1 cellular context compared by ENCODE assay signal in the genomic region with DNA sequence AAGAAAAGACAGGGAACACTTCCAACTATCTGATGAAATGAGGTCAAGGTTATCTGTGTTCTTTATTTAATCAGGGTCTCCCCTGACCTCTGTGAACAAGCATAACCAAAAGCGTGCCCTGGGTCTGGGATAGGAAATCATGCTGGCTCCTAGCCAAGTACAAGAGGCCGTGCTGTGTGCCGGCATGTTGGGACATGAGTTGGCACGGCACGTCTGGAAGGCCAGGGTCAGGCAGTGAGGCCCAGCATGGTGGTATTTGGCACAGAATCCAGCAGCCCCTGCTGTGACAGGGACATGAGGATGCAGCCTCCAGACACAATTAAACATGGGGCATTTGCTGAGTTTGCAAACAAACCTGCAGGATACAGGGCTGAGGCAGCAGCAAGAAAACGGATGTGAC.
A peak's percentile ranks its signal among the peaks of the same experiment; 100 is the strongest.
TF ChIP-seq lines count a peak whose summit lies in the region.

No MANE protein-coding gene starts in this region.

TF ChIP-seq in HEK293, 187 proteins besides CTCF, POLR2A, EP300 and RAD21 (continued from another document and continues in another):
- TF ChIP-seq, protein P1, sequence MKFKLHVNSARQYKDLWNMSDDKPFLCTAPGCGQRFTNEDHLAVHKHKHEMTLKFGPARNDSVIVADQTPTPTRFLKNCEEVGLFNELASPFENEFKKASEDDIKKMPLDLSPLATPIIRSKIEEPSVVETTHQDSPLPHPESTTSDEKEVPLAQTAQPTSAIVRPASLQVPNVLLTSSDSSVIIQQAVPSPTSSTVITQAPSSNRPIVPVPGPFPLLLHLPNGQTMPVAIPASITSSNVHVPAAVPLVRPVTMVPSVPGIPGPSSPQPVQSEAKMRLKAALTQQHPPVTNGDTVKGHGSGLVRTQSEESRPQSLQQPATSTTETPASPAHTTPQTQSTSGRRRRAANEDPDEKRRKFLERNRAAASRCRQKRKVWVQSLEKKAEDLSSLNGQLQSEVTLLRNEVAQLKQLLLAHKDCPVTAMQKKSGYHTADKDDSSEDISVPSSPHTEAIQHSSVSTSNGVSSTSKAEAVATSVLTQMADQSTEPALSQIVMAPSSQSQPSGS (tag by site-specific recombination; IDR thresholded peaks at IDR 0.05; ENCODE audit: low read depth), result peak; percentile 29; the same call in 1 of the 2 replicates
- TF ChIP-seq ZNF660 (tag by site-specific recombination; IDR thresholded peaks at IDR 0.05) (peak; percentile 97), ZNF768 (tag by site-specific recombination; IDR thresholded peaks at IDR 0.05) (0 out of 2 replicates have a peak, but pooled peaks have one; percentile 40), ZNF274 (IDR thresholded peaks at IDR 0.05; ENCODE audit: low read length) (no peak), ZNF274 (tag by site-specific recombination; IDR thresholded peaks at IDR 0.05; ENCODE audit: borderline replicate concordance) (no peak), ZNF571 (tag by site-specific recombination; IDR thresholded peaks at IDR 0.05) (peak; percentile 95; the same call in 1 of the 2 replicates), ZNF664 (tag by site-specific recombination; IDR thresholded peaks at IDR 0.05) (peak; percentile 79), ZNF341 (tag by site-specific recombination; IDR thresholded peaks at IDR 0.05; ENCODE audit: low read depth) (peak; percentile 53; the same call in 1 of the 2 replicates), ZBTB1 (tag by site-specific recombination; IDR thresholded peaks at IDR 0.05) (0 out of 2 replicates have a peak, but pooled peaks have one; percentile 12), YY1 (tag by site-specific recombination; IDR thresholded peaks at IDR 0.05) (peak; percentile 83), ZFP69B (tag by site-specific recombination; IDR thresholded peaks at IDR 0.05) (peak; percentile 80), ZNF202 (tag by site-specific recombination; IDR thresholded peaks at IDR 0.05; ENCODE audit: borderline replicate concordance) (no peak), FEZF1 (tag by site-specific recombination; IDR thresholded peaks at IDR 0.05) (peak; percentile 97), ZNF324 (tag by site-specific recombination; IDR thresholded peaks at IDR 0.05) (peak; percentile 67; the same call in 1 of the 2 replicates), ZNF311 (tag by site-specific recombination; IDR thresholded peaks at IDR 0.05; ENCODE audit: borderline replicate concordance) (no peak), MZF1 (tag by site-specific recombination; IDR thresholded peaks at IDR 0.05; ENCODE audit: borderline replicate concordance) (no peak; the same call in 1 of the 2 replicates), ZNF624 (tag by site-specific recombination; IDR thresholded peaks at IDR 0.05) (0 out of 2 replicates have a peak, but pooled peaks have one; percentile 67), ZNF404 (tag by site-specific recombination; IDR thresholded peaks at IDR 0.05) (no peak; the same call in 1 of the 2 replicates), ZNF391 (tag by site-specific recombination; IDR thresholded peaks at IDR 0.05; ENCODE audit: borderline replicate concordance, low read depth) (peak; percentile 65; the same call in 1 of the 2 replicates), ZSCAN23 (tag by site-specific recombination; IDR thresholded peaks at IDR 0.05) (peak; percentile 67; the same call in 1 of the 2 replicates), SP2 (tag by site-specific recombination; IDR thresholded peaks at IDR 0.05) (no peak), ZSCAN16 (tag by site-specific recombination; IDR thresholded peaks at IDR 0.05) (no peak), EGR2 (tag by site-specific recombination; IDR thresholded peaks at IDR 0.05; ENCODE audit: low read depth) (no peak), ZNF10 (tag by site-specific recombination; IDR thresholded peaks at IDR 0.05) (no peak), ZBTB48 (tag by site-specific recombination; IDR thresholded peaks at IDR 0.05) (0 out of 2 replicates have a peak, but pooled peaks have one; percentile 46), ZNF140 (tag by site-specific recombination; IDR thresholded peaks at IDR 0.05) (no peak), ZNF529 (tag by site-specific recombination; IDR thresholded peaks at IDR 0.05; ENCODE audit: insufficient replicate concordance) (peak; percentile 5), ZNF221 (tag by site-specific recombination; IDR thresholded peaks at IDR 0.05; ENCODE audit: borderline replicate concordance) (peak; percentile 82; the same call in 1 of the 2 replicates)
- TF ChIP-seq, protein P2, sequence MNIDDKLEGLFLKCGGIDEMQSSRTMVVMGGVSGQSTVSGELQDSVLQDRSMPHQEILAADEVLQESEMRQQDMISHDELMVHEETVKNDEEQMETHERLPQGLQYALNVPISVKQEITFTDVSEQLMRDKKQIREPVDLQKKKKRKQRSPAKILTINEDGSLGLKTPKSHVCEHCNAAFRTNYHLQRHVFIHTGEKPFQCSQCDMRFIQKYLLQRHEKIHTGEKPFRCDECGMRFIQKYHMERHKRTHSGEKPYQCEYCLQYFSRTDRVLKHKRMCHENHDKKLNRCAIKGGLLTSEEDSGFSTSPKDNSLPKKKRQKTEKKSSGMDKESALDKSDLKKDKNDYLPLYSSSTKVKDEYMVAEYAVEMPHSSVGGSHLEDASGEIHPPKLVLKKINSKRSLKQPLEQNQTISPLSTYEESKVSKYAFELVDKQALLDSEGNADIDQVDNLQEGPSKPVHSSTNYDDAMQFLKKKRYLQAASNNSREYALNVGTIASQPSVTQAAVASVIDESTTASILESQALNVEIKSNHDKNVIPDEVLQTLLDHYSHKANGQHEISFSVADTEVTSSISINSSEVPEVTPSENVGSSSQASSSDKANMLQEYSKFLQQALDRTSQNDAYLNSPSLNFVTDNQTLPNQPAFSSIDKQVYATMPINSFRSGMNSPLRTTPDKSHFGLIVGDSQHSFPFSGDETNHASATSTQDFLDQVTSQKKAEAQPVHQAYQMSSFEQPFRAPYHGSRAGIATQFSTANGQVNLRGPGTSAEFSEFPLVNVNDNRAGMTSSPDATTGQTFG (tag by site-specific recombination; IDR thresholded peaks at IDR 0.05; ENCODE audit: borderline replicate concordance), result peak; percentile 67; the same call in 1 of the 2 replicates
- TF ChIP-seq, protein P3, sequence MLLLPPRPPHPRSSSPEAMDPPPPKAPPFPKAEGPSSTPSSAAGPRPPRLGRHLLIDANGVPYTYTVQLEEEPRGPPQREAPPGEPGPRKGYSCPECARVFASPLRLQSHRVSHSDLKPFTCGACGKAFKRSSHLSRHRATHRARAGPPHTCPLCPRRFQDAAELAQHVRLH (tag by site-specific recombination; IDR thresholded peaks at IDR 0.05), result peak; percentile 71; the same call in 1 of the 2 replicates
- TF ChIP-seq, protein P4, sequence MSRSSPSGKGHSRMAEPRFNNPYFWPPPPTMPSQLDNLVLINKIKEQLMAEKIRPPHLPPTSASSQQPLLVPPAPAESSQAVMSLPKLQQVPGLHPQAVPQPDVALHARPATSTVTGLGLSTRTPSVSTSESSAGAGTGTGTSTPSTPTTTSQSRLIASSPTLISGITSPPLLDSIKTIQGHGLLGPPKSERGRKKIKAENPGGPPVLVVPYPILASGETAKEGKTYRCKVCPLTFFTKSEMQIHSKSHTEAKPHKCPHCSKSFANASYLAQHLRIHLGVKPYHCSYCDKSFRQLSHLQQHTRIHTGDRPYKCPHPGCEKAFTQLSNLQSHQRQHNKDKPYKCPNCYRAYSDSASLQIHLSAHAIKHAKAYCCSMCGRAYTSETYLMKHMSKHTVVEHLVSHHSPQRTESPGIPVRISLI (tag by site-specific recombination; IDR thresholded peaks at IDR 0.05), result no peak
- TF ChIP-seq, protein P5, sequence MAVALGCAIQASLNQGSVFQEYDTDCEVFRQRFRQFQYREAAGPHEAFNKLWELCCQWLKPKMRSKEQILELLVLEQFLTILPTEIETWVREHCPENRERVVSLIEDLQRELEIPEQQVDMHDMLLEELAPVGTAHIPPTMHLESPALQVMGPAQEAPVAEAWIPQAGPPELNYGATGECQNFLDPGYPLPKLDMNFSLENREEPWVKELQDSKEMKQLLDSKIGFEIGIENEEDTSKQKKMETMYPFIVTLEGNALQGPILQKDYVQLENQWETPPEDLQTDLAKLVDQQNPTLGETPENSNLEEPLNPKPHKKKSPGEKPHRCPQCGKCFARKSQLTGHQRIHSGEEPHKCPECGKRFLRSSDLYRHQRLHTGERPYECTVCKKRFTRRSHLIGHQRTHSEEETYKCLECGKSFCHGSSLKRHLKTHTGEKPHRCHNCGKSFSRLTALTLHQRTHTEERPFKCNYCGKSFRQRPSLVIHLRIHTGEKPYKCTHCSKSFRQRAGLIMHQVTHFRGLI (tag by site-specific recombination; IDR thresholded peaks at IDR 0.05), result peak; percentile 46; the same call in 1 of the 2 replicates
- TF ChIP-seq, protein P6, sequence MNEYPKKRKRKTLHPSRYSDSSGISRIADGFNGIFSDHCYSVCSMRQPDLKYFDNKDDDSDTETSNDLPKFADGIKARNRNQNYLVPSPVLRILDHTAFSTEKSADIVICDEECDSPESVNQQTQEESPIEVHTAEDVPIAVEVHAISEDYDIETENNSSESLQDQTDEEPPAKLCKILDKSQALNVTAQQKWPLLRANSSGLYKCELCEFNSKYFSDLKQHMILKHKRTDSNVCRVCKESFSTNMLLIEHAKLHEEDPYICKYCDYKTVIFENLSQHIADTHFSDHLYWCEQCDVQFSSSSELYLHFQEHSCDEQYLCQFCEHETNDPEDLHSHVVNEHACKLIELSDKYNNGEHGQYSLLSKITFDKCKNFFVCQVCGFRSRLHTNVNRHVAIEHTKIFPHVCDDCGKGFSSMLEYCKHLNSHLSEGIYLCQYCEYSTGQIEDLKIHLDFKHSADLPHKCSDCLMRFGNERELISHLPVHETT (tag by site-specific recombination; IDR thresholded peaks at IDR 0.05), result no peak
- TF ChIP-seq, protein P7, sequence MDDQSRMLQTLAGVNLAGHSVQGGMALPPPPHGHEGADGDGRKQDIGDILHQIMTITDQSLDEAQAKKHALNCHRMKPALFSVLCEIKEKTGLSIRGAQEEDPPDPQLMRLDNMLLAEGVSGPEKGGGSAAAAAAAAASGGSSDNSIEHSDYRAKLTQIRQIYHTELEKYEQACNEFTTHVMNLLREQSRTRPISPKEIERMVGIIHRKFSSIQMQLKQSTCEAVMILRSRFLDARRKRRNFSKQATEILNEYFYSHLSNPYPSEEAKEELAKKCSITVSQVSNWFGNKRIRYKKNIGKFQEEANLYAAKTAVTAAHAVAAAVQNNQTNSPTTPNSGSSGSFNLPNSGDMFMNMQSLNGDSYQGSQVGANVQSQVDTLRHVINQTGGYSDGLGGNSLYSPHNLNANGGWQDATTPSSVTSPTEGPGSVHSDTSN (CRISPR knock-in tag; IDR thresholded peaks at IDR 0.05), result no peak
- TF ChIP-seq, protein P8, sequence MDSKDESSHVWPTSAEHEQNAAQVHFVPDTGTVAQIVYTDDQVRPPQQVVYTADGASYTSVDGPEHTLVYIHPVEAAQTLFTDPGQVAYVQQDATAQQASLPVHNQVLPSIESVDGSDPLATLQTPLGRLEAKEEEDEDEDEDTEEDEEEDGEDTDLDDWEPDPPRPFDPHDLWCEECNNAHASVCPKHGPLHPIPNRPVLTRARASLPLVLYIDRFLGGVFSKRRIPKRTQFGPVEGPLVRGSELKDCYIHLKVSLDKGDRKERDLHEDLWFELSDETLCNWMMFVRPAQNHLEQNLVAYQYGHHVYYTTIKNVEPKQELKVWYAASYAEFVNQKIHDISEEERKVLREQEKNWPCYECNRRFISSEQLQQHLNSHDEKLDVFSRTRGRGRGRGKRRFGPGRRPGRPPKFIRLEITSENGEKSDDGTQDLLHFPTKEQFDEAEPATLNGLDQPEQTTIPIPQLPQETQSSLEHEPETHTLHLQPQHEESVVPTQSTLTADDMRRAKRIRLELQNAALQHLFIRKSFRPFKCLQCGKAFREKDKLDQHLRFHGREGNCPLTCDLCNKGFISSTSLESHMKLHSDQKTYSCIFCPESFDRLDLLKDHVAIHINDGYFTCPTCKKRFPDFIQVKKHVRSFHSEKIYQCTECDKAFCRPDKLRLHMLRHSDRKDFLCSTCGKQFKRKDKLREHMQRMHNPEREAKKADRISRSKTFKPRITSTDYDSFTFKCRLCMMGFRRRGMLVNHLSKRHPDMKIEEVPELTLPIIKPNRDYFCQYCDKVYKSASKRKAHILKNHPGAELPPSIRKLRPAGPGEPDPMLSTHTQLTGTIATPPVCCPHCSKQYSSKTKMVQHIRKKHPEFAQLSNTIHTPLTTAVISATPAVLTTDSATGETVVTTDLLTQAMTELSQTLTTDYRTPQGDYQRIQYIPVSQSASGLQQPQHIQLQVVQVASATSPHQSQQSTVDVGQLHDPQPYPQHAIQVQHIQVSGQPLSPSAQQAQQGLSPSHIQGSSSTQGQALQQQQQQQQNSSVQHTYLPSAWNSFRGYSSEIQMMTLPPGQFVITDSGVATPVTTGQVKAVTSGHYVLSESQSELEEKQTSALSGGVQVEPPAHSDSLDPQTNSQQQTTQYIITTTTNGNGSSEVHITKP (tag by site-specific recombination; IDR thresholded peaks at IDR 0.05), result peak; percentile 53
- TF ChIP-seq, protein P9, sequence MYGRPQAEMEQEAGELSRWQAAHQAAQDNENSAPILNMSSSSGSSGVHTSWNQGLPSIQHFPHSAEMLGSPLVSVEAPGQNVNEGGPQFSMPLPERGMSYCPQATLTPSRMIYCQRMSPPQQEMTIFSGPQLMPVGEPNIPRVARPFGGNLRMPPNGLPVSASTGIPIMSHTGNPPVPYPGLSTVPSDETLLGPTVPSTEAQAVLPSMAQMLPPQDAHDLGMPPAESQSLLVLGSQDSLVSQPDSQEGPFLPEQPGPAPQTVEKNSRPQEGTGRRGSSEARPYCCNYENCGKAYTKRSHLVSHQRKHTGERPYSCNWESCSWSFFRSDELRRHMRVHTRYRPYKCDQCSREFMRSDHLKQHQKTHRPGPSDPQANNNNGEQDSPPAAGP (tag by site-specific recombination; IDR thresholded peaks at IDR 0.05), result no peak
- TF ChIP-seq, protein P10, sequence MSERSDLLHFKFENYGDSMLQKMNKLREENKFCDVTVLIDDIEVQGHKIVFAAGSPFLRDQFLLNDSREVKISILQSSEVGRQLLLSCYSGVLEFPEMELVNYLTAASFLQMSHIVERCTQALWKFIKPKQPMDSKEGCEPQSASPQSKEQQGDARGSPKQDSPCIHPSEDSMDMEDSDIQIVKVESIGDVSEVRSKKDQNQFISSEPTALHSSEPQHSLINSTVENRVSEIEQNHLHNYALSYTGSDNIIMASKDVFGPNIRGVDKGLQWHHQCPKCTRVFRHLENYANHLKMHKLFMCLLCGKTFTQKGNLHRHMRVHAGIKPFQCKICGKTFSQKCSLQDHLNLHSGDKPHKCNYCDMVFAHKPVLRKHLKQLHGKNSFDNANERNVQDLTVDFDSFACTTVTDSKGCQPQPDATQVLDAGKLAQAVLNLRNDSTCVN (tag by site-specific recombination; optimal IDR thresholded peaks at IDR 0.05), result no peak
